9 cellular contexts compared by ENCODE assay signal in genomic region chr2:240819404-240820013, GRCh38. TPM values are rescaled to one million over a fixed set of nuclear protein-coding genes. Genes with fewer than 3 reads are reported as not detected.
DNase-seq lines count a peak whose midpoint lies in the region; ATAC-seq and TF ChIP-seq lines count a peak whose summit lies in the region.
"Had no signal": no experiment of that assay in that cellular context is flagged by ENCODE, and none has a peak within 500 bp of the region (broad histone marks: within the 10 kb centered on the region; RNA-seq: fewer than 3 reads in every experiment).

No MANE protein-coding gene starts in this region.

- ATAC-seq in activated CD4-positive, alpha-beta T cell treated with anti-CD3 and anti-CD28 coated beads for 36 hours: peak; percentile 5
- ATAC-seq in WTC11 (peak; percentile 4), thoracic aorta (ENCODE audit: insufficient number of reproducible peaks, low FRiP score, low read depth) (no peak), HG02981 (IDR thresholded peaks at IDR 0.05; ENCODE audit: unreplicated experiment) (no peak)

- CTCF ChIA-PET in activated CD4-positive, alpha-beta T cell treated with anti-CD3 and anti-CD28 coated beads for 36 hours (lab: Charles Lee): interaction anchor here (0.6 kb wide), 1 partner anchor 544 kb away, joined by 3 read pairs; no protein-coding TSS in a partner anchor
- CTCF ChIA-PET in WTC11 (lab: Charles Lee): interaction anchor here (0.6 to 1.8 kb wide), 13 partner anchors 12 to 1215 kb away, joined by 3 to 13 read pairs (median 3); no protein-coding TSS in a partner anchor

- no peaks in the 10 kb centered on the region for H3K36me3 Mint-ChIP-seq in activated CD4-positive, alpha-beta T cell treated with anti-CD3 and anti-CD28 coated beads for 36 hours (ENCODE audit: low read depth)
- H3K36me3 Mint-ChIP-seq in WTC11: peaks cover 11% of the 10 kb centered on the region; the same call in 1 of the 2 replicates
- H3K36me3 Mint-ChIP-seq: CD8-positive, alpha-beta T cell had no signal

- H3K27ac Mint-ChIP-seq in activated CD4-positive, alpha-beta T cell treated with anti-CD3 and anti-CD28 coated beads for 36 hours: no peak overlapping the region
- no peak overlapping the region for H3K27ac Mint-ChIP-seq in WTC11
- H3K27ac Mint-ChIP-seq: CD8-positive, alpha-beta T cell had no signal

- intact Hi-C loops in activated CD4-positive, alpha-beta T cell treated with anti-CD3 and anti-CD28 coated beads for 36 hours (cut with DNase I, micrococcal nuclease): loop anchor here in 1 of 2 experiments (1.0 kb wide), 1 partner anchor 13 kb away; no protein-coding TSS in a partner anchor
- intact Hi-C loops in colonic mucosa (cut with DNase I): no loop called here

- H3K27ac ChIP-seq in thoracic aorta (no peak overlapping the region), colonic mucosa (no peak overlapping the region)

- no peak overlapping the region for H3K9ac ChIP-seq in colonic mucosa (ENCODE audit: low read depth in 2 of 2, low read length in 2 of 2)

- H3K4me1 ChIP-seq in thoracic aorta (ENCODE audit: control insufficient read depth in 1 of 2, low read depth in 2 of 2) (peaks cover 10 to 18% of the 10 kb centered on the region in 2 donors), colonic mucosa (no peaks in the 10 kb centered on the region)

- H3K9me3 ChIP-seq in thoracic aorta (no peaks in the 10 kb centered on the region), colonic mucosa (no peaks in the 10 kb centered on the region)

- H3K4me3 Mint-ChIP-seq in activated CD4-positive, alpha-beta T cell treated with anti-CD3 and anti-CD28 coated beads for 36 hours: no peak overlapping the region
- H3K4me3 Mint-ChIP-seq in WTC11: peak overlapping the region; percentile 68
- H3K4me3 Mint-ChIP-seq: CD8-positive, alpha-beta T cell had no signal

- H3K36me3 ChIP-seq in kidney epithelial cell (ENCODE audit: control insufficient read depth, insufficient read depth, low read length): no peaks in the 10 kb centered on the region
- no peaks in the 10 kb centered on the region for H3K36me3 ChIP-seq in thoracic aorta
- no peaks in the 10 kb centered on the region for H3K36me3 ChIP-seq in colonic mucosa

- no peaks in the 10 kb centered on the region for H3K9me3 Mint-ChIP-seq in activated CD4-positive, alpha-beta T cell treated with anti-CD3 and anti-CD28 coated beads for 36 hours (ENCODE audit: low read depth)
- peaks cover 7% of the 10 kb centered on the region for H3K9me3 Mint-ChIP-seq in WTC11

- peaks cover 38% of the 10 kb centered on the region for H3K27me3 Mint-ChIP-seq in activated CD4-positive, alpha-beta T cell treated with anti-CD3 and anti-CD28 coated beads for 36 hours
- peaks cover 34% of the 10 kb centered on the region for H3K27me3 Mint-ChIP-seq in WTC11 (ENCODE audit: low read depth)

- POLR2A ChIA-PET in activated CD4-positive, alpha-beta T cell treated with anti-CD3 and anti-CD28 coated beads for 36 hours (lab: Charles Lee): no interaction called here
- POLR2A ChIA-PET in WTC11 (lab: Charles Lee): interaction anchor here (0.8 to 2.4 kb wide), 6 partner anchors 9 to 495 kb away, joined by 3 to 7 read pairs (median 4); partner anchors contain the start of gene CAPN10

- H3K27me3 ChIP-seq in kidney epithelial cell (ENCODE audit: control insufficient read depth, insufficient read depth, low read length) (peaks cover 54% of the 10 kb centered on the region), thoracic aorta (replicated peaks; ENCODE audit: insufficient read depth) (peaks cover 28% of the 10 kb centered on the region), colonic mucosa (peaks cover 54% of the 10 kb centered on the region)

- TF ChIP-seq CTCF in WTC11 (IDR thresholded peaks at IDR 0.05): no peak
- TF ChIP-seq CTCF in kidney epithelial cell (IDR thresholded peaks at IDR 0.05; ENCODE audit: insufficient read depth, low read length, poor library complexity, severe bottlenecking): no peak
- TF ChIP-seq CTCF in thoracic aorta (IDR thresholded peaks at IDR 0.05): no peak
- TF ChIP-seq CTCF in colonic mucosa (IDR thresholded peaks at IDR 0.05): no peak

- H3K4me3 ChIP-seq in kidney epithelial cell (ENCODE audit: low read depth, low read length) (peak overlapping the region; percentile 45), thoracic aorta (peak overlapping the region; percentile 57), colonic mucosa (no peak overlapping the region)

- peaks cover 6% of the 10 kb centered on the region for H3K4me1 Mint-ChIP-seq in activated CD4-positive, alpha-beta T cell treated with anti-CD3 and anti-CD28 coated beads for 36 hours
- H3K4me1 Mint-ChIP-seq in WTC11: peaks cover 28% of the 10 kb centered on the region

- DNase-seq in activated CD4-positive, alpha-beta T cell treated with anti-CD3 and anti-CD28 coated beads for 36 hours: no peak
- DNase-seq in activated CD4-positive, alpha-beta T cell treated with anti-CD3 and anti-CD28 coated beads for 4 hours: no peak
- DNase-seq in WTC11 (ENCODE audit: low spot score): peak; percentile 59
- DNase-seq in kidney epithelial cell (ENCODE audit: low read depth): no peak
- DNase-seq in thoracic aorta (ENCODE audit: low spot score): no peak
- no peak for DNase-seq in colonic mucosa
- DNase-seq in activated effector memory CD4-positive, alpha-beta T cell treated with anti-CD3 and anti-CD28 coated beads, Interleukin-2, amount 50 U/mL, for 16 hours: no peak

TF ChIP-seq in WTC11, 78 proteins besides CTCF, POLR2A, EP300 and RAD21 (continues in another document):
- TF ChIP-seq ELF4 (CRISPR knock-in tag; IDR thresholded peaks at IDR 0.05; ENCODE audit: low read depth) (no peak), E2F1 (CRISPR knock-in tag; IDR thresholded peaks at IDR 0.05) (no peak), FOXP4 (CRISPR knock-in tag; IDR thresholded peaks at IDR 0.05) (peak; percentile 10; the same call in 1 of the 2 replicates), AFF4 (CRISPR knock-in tag; IDR thresholded peaks at IDR 0.05; ENCODE audit: borderline replicate concordance) (no peak), ETV6 (CRISPR knock-in tag; IDR thresholded peaks at IDR 0.05) (0 out of 2 replicates have a peak, but pooled peaks have one; percentile 22), ZNF416 (CRISPR knock-in tag; IDR thresholded peaks at IDR 0.05) (no peak), NR3C1 (CRISPR knock-in tag; conservative IDR thresholded peaks at IDR 0.05; ENCODE audit: low read depth) (0 out of 2 replicates have a peak, but pooled peaks have one; percentile 7)

RNA-seq across cellular contexts. Expression of gene KIF1A, which starts 0.5 kb away (rescaled TPM):
- total RNA-seq in activated CD4-positive, alpha-beta T cell treated with anti-CD3 and anti-CD28 coated beads for 36 hours: 1 to 10 TPM; 4.6 to 8.2 TPM
- total RNA-seq in WTC11 (2021) (218 to 279 TPM (median 222 TPM) in 3 replicates), kidney epithelial cell (178 and 203 TPM in 2 replicates), thoracic aorta (under 1 TPM in 1 of 2 donors, not detected in 1; 0.92 TPM), colonic mucosa (1 to 10 TPM; 1.9 to 4.3 TPM)
- total RNA-seq: CD8-positive, alpha-beta T cell had no signal

RNA-seq across cellular contexts. Expression of gene AGXT, which starts 49.1 kb away (rescaled TPM):
- not detected for total RNA-seq in activated CD4-positive, alpha-beta T cell treated with anti-CD3 and anti-CD28 coated beads for 36 hours
- 0.16 to 0.37 TPM (median 0.24 TPM) in 3 replicates for total RNA-seq in WTC11 (2021)
- total RNA-seq in kidney epithelial cell: 0.25 TPM in 1 of 2 replicates, not detected in the other
- not detected for total RNA-seq in thoracic aorta
- 1 to 10 TPM; 1.9 to 6.1 TPM for total RNA-seq in colonic mucosa
- total RNA-seq: CD8-positive, alpha-beta T cell had no signal

Comparison
In these comparisons a context has a peak if more than half of its experiments do, and no peak if none do; other contexts are left out.
1. ATAC-seq: peak in activated CD4-positive, alpha-beta T cell treated with anti-CD3 and anti-CD28 coated beads for 36 hours (single experiment) and WTC11 (single experiment); none in thoracic aorta (single experiment) and HG02981 (single experiment).
2. RNA of gene KIF1A, which starts 0.5 kb away (total RNA-seq): 218 to 279 TPM in WTC11 and 178 to 203 TPM in kidney epithelial cell; 4.6 to 8.2 TPM in activated CD4-positive, alpha-beta T cell treated with anti-CD3 and anti-CD28 coated beads for 36 hours, 1.9 to 4.3 TPM in colonic mucosa and 0.92 TPM in thoracic aorta; every median in the first group is over 10 times any median in the second.